22 cellular contexts compared by ENCODE assay signal in genomic region chr2:148167855-148168254, GRCh38.
"Had no signal": no experiment of that assay in that cellular context is flagged by ENCODE, and none has a peak within 500 bp of the region (broad histone marks: within the 10 kb centered on the region; RNA-seq: fewer than 3 reads in every experiment).

No MANE protein-coding gene starts in this region.

- H3K27me3 ChIP-seq: hepatocyte, neutrophil, sigmoid colon, stomach, transverse colon had no signal

- H3K4me2 ChIP-seq: hepatocyte had no signal

- DNase-seq: dermis blood vessel endothelial cell; erythroblast; head of caudate nucleus; left colon; left ventricle myocardium superior; mesenchymal stem cell; naive thymus-derived CD4-positive, alpha-beta T cell; nephron progenitor cell; psoas muscle; retina; sigmoid colon; stimulated activated naive CD4-positive, alpha-beta T cell; stomach; substantia nigra; transverse colon had no signal

- H3K27ac ChIP-seq: hepatocyte, neutrophil, psoas muscle, sigmoid colon, skin epidermis, stomach, thoracic aorta, transverse colon had no signal

- H3K36me3 ChIP-seq: neutrophil, sigmoid colon, stomach, thoracic aorta, transverse colon had no signal

- H3K4me3 ChIP-seq: hepatocyte, lung, psoas muscle, sigmoid colon, skin epidermis, stomach, thoracic aorta, transverse colon had no signal

- H3K9me3 ChIP-seq: neutrophil, psoas muscle, sigmoid colon, stomach, thoracic aorta, transverse colon had no signal

- ATAC-seq: left colon; left ventricle myocardium superior; naive thymus-derived CD4-positive, alpha-beta T cell; psoas muscle had no signal

- H3K4me1 ChIP-seq: psoas muscle, stomach had no signal

- H2AFZ ChIP-seq: hepatocyte had no signal

- FAIRE-seq: colon, endothelial cell of umbilical vein had no signal
